11 cellular contexts compared by ENCODE assay signal in genomic region chr5:160843240-160843639, GRCh38. TPM values are rescaled to one million over a fixed set of nuclear protein-coding genes. Genes with fewer than 3 reads are reported as not detected.
DNase-seq lines count a peak whose midpoint lies in the region; ATAC-seq and TF ChIP-seq lines count a peak whose summit lies in the region.
"Had no signal": no experiment of that assay in that cellular context is flagged by ENCODE, and none has a peak within 500 bp of the region (broad histone marks: within the 10 kb centered on the region; RNA-seq: fewer than 3 reads in every experiment).

No MANE protein-coding gene starts in this region.

- peaks cover 0 to 1% (median under 1%) of the 10 kb centered on the region in 3 donors for H3K4me1 ChIP-seq in esophagus squamous epithelium

- H3K27ac ChIP-seq in esophagus squamous epithelium = no peak overlapping the region

- TF ChIP-seq CTCF in GM10266 (IDR thresholded peaks at IDR 0.05; ENCODE audit: control insufficient read depth, insufficient read depth, low read depth, missing control alignments) = no peak
- TF ChIP-seq CTCF in esophagus squamous epithelium (IDR thresholded peaks at IDR 0.05) = no peak

- TF ChIP-seq POLR2A in esophagus squamous epithelium (IDR thresholded peaks at IDR 0.05) = no peak

- no peak overlapping the region for H3K4me3 ChIP-seq in esophagus squamous epithelium

- H3K27me3 ChIP-seq in esophagus squamous epithelium = no peaks in the 10 kb centered on the region

- no peaks in the 10 kb centered on the region for H3K9me3 ChIP-seq in esophagus squamous epithelium

- DNase-seq in GM10266 (ENCODE audit: extremely low spot score) (peak; percentile 15), NOMO-1 treated with DMSO at 0.1 percent for 48 hours (lab: John Stamatoyannopoulos, UW; ENCODE audit: unreplicated experiment) (peak; percentile 80), NCI-H1694 treated with DMSO at 0.1 percent for 48 hours (lab: John Stamatoyannopoulos, UW) (no peak), DMS 273 (lab: John Stamatoyannopoulos, UW; ENCODE audit: unreplicated experiment) (no peak), esophagus squamous epithelium (lab: John Stamatoyannopoulos, UW) (no peak)
- DNase-seq in activated CD4-positive, alpha-beta T cell treated with anti-CD3 and anti-CD28 coated beads, Interleukin-2, amount 50 U/mL, for 1 hour = no peak
- DNase-seq: KG1, nephron progenitor cell had no signal

- ATAC-seq in GM19438 (IDR thresholded peaks at IDR 0.05; ENCODE audit: low read depth, unreplicated experiment) (peak; percentile 99), HG03064 (IDR thresholded peaks at IDR 0.05; ENCODE audit: low read depth, unreplicated experiment) (peak; percentile 99)

- intact Hi-C loops in esophagus squamous epithelium (cut with DNase I) = no loop called here

- WGBS in esophagus squamous epithelium, 2 donors = 29 to 52% methylated on average over 2 of the region's 2 CpGs

- H3K36me3 ChIP-seq in esophagus squamous epithelium = no peaks in the 10 kb centered on the region

RNA-seq across cellular contexts. Expression of gene ATP10B, which starts 8.8 kb away (rescaled TPM):
- 10 to 100 TPM in 3 of 4 donors, 1 to 10 TPM in 1; 6.1 to 26.6 (median 14.4) TPM for total RNA-seq in esophagus squamous epithelium
- total RNA-seq: T-helper 1 cell treated with Interleukin-12 subunit alpha and Interleukin-12 subunit beta and Interleukin-4 antibody, amounts not matched to agents 30 ng/mL and 1 ng/mL, for 36 hours had no signal

Comparison
In these comparisons a context has a peak if more than half of its experiments do, and no peak if none do; other contexts are left out.
1. DNase-seq: peak in GM10266 (single experiment) and NOMO-1 treated with DMSO at 0.1 percent for 48 hours (single experiment); none in NCI-H1694 treated with DMSO at 0.1 percent for 48 hours (single experiment), DMS 273 (single experiment), activated CD4-positive, alpha-beta T cell treated with anti-CD3 and anti-CD28 coated beads, Interleukin-2, amount 50 U/mL, for 1 hour (single experiment) and esophagus squamous epithelium (single experiment).